Comparison of ENCODE assay signal across 8 cellular contexts in genomic region chr13:35953537-35954206, GRCh38.
DNase-seq lines count a peak whose midpoint lies in the region; ATAC-seq and TF ChIP-seq lines count a peak whose summit lies in the region.

No MANE protein-coding gene starts in this region.

- H3K4me3 ChIP-seq in KMS-11 (IDR thresholded peaks at IDR 0.05; ENCODE audit: insufficient read depth, low read depth, low read length) (no peak overlapping the region), Panc1 (ENCODE audit: low read depth in 2 of 2, low read length in 2 of 2) (no peak overlapping the region)

- H3K4me2 ChIP-seq in KMS-11 = no peak overlapping the region

- H3K4me1 ChIP-seq in KMS-11 (ENCODE audit: low read depth, poor library complexity, severe bottlenecking) (no peaks in the 10 kb centered on the region), Panc1 (ENCODE audit: control insufficient read depth, insufficient read depth, low read length) (no peaks in the 10 kb centered on the region)

- CTCF ChIA-PET in Panc1 (lab: Charles Lee) = no interaction called here

- H3K4me1 Mint-ChIP-seq in mesothelial cell of epicardium = peaks cover 3% of the 10 kb centered on the region
- no peaks in the 10 kb centered on the region for H3K4me1 Mint-ChIP-seq in naive thymus-derived CD8-positive, alpha-beta T cell
- H3K4me1 Mint-ChIP-seq in stimulated activated memory B cell treated with anti-CD40 and anti-IgM and Interleukin-4, amounts not matched to agents 10 μg/mL and 1 μg/mL and 100 μg/mL, for 72 hours = no peaks in the 10 kb centered on the region

- no peak for ATAC-seq in Panc1
- ATAC-seq in naive thymus-derived CD8-positive, alpha-beta T cell = no peak
- ATAC-seq in stimulated activated memory B cell treated with anti-CD40 and anti-IgM and Interleukin-4, amounts not matched to agents 10 μg/mL and 1 μg/mL and 100 μg/mL, for 72 hours = no peak

- H3K79me2 ChIP-seq in KMS-11 (ENCODE audit: insufficient read depth, low read depth) = no peaks in the 10 kb centered on the region

- intact Hi-C loops in Panc1 (cut with micrococcal nuclease; ENCODE audit: unreplicated experiment) = no loop called here

- in situ Hi-C loops in Panc1 (cut with HindIII; ENCODE audit: low pct_unique_long_range_greater_than_20kb, low sequenced_read_pairs) = no loop called here

- H3K36me3 ChIP-seq in KMS-11 (ENCODE audit: insufficient read depth) = no peaks in the 10 kb centered on the region
- H3K36me3 ChIP-seq in Panc1 (ENCODE audit: control insufficient read depth, insufficient read depth, low read length) = no peaks in the 10 kb centered on the region

- no peak overlapping the region for H2AFZ ChIP-seq in KMS-11 (ENCODE audit: low read depth)

- H3K36me3 Mint-ChIP-seq in mesothelial cell of epicardium = no peaks in the 10 kb centered on the region
- H3K36me3 Mint-ChIP-seq in naive thymus-derived CD8-positive, alpha-beta T cell = no peaks in the 10 kb centered on the region
- H3K36me3 Mint-ChIP-seq in stimulated activated memory B cell treated with anti-CD40 and anti-IgM and Interleukin-4, amounts not matched to agents 10 μg/mL and 1 μg/mL and 100 μg/mL, for 72 hours = no peaks in the 10 kb centered on the region

- H3K27ac ChIP-seq in KMS-11 (no peak overlapping the region), Panc1 (ENCODE audit: low read length) (no peak overlapping the region), epithelial cell of prostate (no peak overlapping the region)

- peak; percentile 51 for TF ChIP-seq CTCF in KMS-11 (conservative IDR thresholded peaks at IDR 0.05; ENCODE audit: low read depth, low read length)
- peak; percentile 35 for TF ChIP-seq CTCF in Panc1 (IDR thresholded peaks at IDR 0.05)
- peak; percentile 11 for TF ChIP-seq CTCF in mesothelial cell of epicardium (IDR thresholded peaks at IDR 0.05; ENCODE audit: unreplicated experiment)

- DNase-seq in EL (peak; percentile 86), Panc1 (ENCODE audit: low read depth, low spot score) (no peak), epithelial cell of prostate (ENCODE audit: low read depth, low spot score) (peak; percentile 27), mesothelial cell of epicardium (ENCODE audit: low spot score in 2 of 2, unreplicated experiment in 2 of 2) (peak in 1 of 2 experiments; percentile 60)
- no peak for DNase-seq in naive thymus-derived CD8-positive, alpha-beta T cell
- no peak for DNase-seq in stimulated activated CD4-positive, alpha-beta T cell treated with anti-CD3 and anti-CD28 coated beads, Interleukin-2, amount 100 ng/mL, for 24 hours

- H3K9me3 Mint-ChIP-seq in mesothelial cell of epicardium = no peaks in the 10 kb centered on the region
- H3K9me3 Mint-ChIP-seq in naive thymus-derived CD8-positive, alpha-beta T cell = peaks cover 0 to 3% (median 0%) of the 10 kb centered on the region in 9 donors
- H3K9me3 Mint-ChIP-seq in stimulated activated memory B cell treated with anti-CD40 and anti-IgM and Interleukin-4, amounts not matched to agents 10 μg/mL and 1 μg/mL and 100 μg/mL, for 72 hours = peaks cover 3% of the 10 kb centered on the region

- H3K27me3 Mint-ChIP-seq in mesothelial cell of epicardium (ENCODE audit: low read depth) = no peaks in the 10 kb centered on the region
- H3K27me3 Mint-ChIP-seq in naive thymus-derived CD8-positive, alpha-beta T cell = no peaks in the 10 kb centered on the region
- no peaks in the 10 kb centered on the region for H3K27me3 Mint-ChIP-seq in stimulated activated memory B cell treated with anti-CD40 and anti-IgM and Interleukin-4, amounts not matched to agents 10 μg/mL and 1 μg/mL and 100 μg/mL, for 72 hours

- H3K27me3 ChIP-seq in KMS-11 (ENCODE audit: insufficient read depth, low read depth) = no peaks in the 10 kb centered on the region
- H3K27me3 ChIP-seq in Panc1 (ENCODE audit: control insufficient read depth, insufficient read depth, low read length) = no peaks in the 10 kb centered on the region

- H4K20me1 ChIP-seq in KMS-11 (ENCODE audit: insufficient read depth) = no peaks in the 10 kb centered on the region

- POLR2A ChIA-PET in Panc1 (lab: Charles Lee) = no interaction called here
- POLR2A ChIA-PET in naive thymus-derived CD8-positive, alpha-beta T cell (lab: Charles Lee) = no interaction called here

- H3K27ac Mint-ChIP-seq in mesothelial cell of epicardium = peak overlapping the region; percentile 67
- no peak overlapping the region for H3K27ac Mint-ChIP-seq in naive thymus-derived CD8-positive, alpha-beta T cell
- no peak overlapping the region for H3K27ac Mint-ChIP-seq in stimulated activated memory B cell treated with anti-CD40 and anti-IgM and Interleukin-4, amounts not matched to agents 10 μg/mL and 1 μg/mL and 100 μg/mL, for 72 hours

- BruUV-seq in Panc1 (replicated peaks; lab: Mats Ljungman, UMichigan) = no TSS peak

- H3K4me3 Mint-ChIP-seq in mesothelial cell of epicardium = peak overlapping the region; percentile 55
- H3K4me3 Mint-ChIP-seq in naive thymus-derived CD8-positive, alpha-beta T cell = no peak overlapping the region
- H3K4me3 Mint-ChIP-seq in stimulated activated memory B cell treated with anti-CD40 and anti-IgM and Interleukin-4, amounts not matched to agents 10 μg/mL and 1 μg/mL and 100 μg/mL, for 72 hours = no peak overlapping the region

- H3K9ac ChIP-seq in KMS-11 = no peak overlapping the region

- H3K9me3 ChIP-seq in Panc1 (ENCODE audit: control insufficient read depth, insufficient read depth, low read depth, low read length) = no peaks in the 10 kb centered on the region

Comparison
In these comparisons a context has a peak if more than half of its experiments do, and no peak if none do; other contexts are left out.
1. DNase-seq: peak in EL (single experiment) and epithelial cell of prostate (single experiment); none in Panc1 (single experiment), naive thymus-derived CD8-positive, alpha-beta T cell (0 of 10) and stimulated activated CD4-positive, alpha-beta T cell treated with anti-CD3 and anti-CD28 coated beads, Interleukin-2, amount 100 ng/mL, for 24 hours (0 of 2).
2. Peak in every context shown above with its lines, with median percentiles within 50 percentile points of each other: CTCF ChIP-seq.